Comparison of ENCODE assay signal across 33 cellular contexts in the genomic region with DNA sequence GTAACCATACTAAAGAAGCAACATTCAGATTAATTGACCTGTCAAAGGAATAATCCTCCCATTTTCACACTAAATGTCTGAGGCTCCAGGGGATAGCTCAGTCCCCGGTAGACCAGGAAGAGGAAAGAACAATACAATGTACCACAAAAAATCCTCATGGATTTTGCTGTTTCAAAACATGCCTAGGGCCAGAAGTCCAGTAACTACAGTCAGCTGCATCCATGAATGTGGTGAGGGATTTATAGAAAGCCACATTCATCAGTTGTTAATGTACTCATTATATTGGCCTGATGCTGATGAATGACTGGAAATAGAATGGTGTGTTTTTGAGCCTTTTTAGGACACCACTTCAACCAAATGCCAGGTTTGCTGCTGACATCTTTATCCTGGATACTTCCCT.
"Had no signal": no experiment of that assay in that cellular context is flagged by ENCODE, and none has a peak within 500 bp of the region (broad histone marks: within the 10 kb centered on the region; RNA-seq: fewer than 3 reads in every experiment).

No MANE protein-coding gene starts in this region.

- H3K4me3 Mint-ChIP-seq: activated B cell treated with CpG ODN at 0.5 μM for 24 hours; activated CD8-positive, alpha-beta T cell treated with anti-CD3 and anti-CD28 coated beads for 36 hours; activated naive CD4-positive, alpha-beta T cell treated with anti-CD3 and anti-CD28 coated beads, Interleukin-2, amount 10 ng/mL, durations not matched to agents 7 days and 5 days; activated naive CD8-positive, alpha-beta T cell treated with anti-CD3 and anti-CD28 coated beads, Interleukin-2, amount 10 ng/mL, durations not matched to agents 7 days and 5 days; activated T-helper 1 cell treated with anti-CD3 and anti-CD28 coated beads, Interleukin-12 subunit alpha, Interleukin-12 subunit beta, Interleukin-2, Interleukin-4 antibody, amounts not matched to agents 30 ng/mL and 10 ng/mL and 1 ng/mL, durations not matched to agents 14 hours and 24 hours and 36 hours; brain; central memory CD8-positive, alpha-beta T cell; endodermal cell; T-helper 17 cell; T-helper 2 cell treated with Interferon-gamma antibody and Interleukin-4, amounts not matched to agents 5 μg/mL and 100 μg/mL, for 36 hours had no signal

- H3K9me3 ChIP-seq: ascending aorta, esophagus muscularis mucosa, gastroesophageal sphincter, heart right ventricle had no signal

- H3K27ac ChIP-seq: ascending aorta, esophagus muscularis mucosa, foreskin keratinocyte, gastroesophageal sphincter, heart right ventricle, hepatocyte, WERI-Rb-1 had no signal

- H3K36me3 ChIP-seq: ascending aorta, esophagus muscularis mucosa, gastroesophageal sphincter, heart right ventricle, WERI-Rb-1 had no signal

- H3K4me1 Mint-ChIP-seq: brain, T-helper 17 cell had no signal

- H3K27me3 ChIP-seq: ascending aorta, esophagus muscularis mucosa, heart right ventricle had no signal

- ATAC-seq: activated CD4-positive, CD25-positive, alpha-beta regulatory T cell treated with anti-CD3 and anti-CD28 coated beads, Interleukin-2, amount 50 U/mL, for 24 hours; activated CD8-positive, alpha-beta T cell treated with anti-CD3 and anti-CD28 coated beads for 36 hours; activated naive CD4-positive, alpha-beta T cell treated with anti-CD3 and anti-CD28 coated beads, Interleukin-2, amount 50 U/mL, for 72 hours; foreskin keratinocyte; gastroesophageal sphincter; heart right ventricle; T-helper 17 cell had no signal

- H3K4me3 ChIP-seq: ascending aorta, esophagus muscularis mucosa, gastroesophageal sphincter, heart right ventricle, hepatocyte had no signal

- H3K4me1 ChIP-seq: ascending aorta, esophagus muscularis mucosa, foreskin keratinocyte, gastroesophageal sphincter had no signal

- H3K27ac Mint-ChIP-seq: activated B cell treated with CpG ODN at 0.5 μM for 24 hours; activated CD8-positive, alpha-beta T cell treated with anti-CD3 and anti-CD28 coated beads for 36 hours; activated naive CD4-positive, alpha-beta T cell treated with anti-CD3 and anti-CD28 coated beads, Interleukin-2, amount 10 ng/mL, durations not matched to agents 7 days and 5 days; activated naive CD4-positive, alpha-beta T cell treated with anti-CD3 and anti-CD28 coated beads, Interleukin-2, amount 50 U/mL, for 72 hours; activated naive CD8-positive, alpha-beta T cell treated with anti-CD3 and anti-CD28 coated beads, Interleukin-2, amount 10 ng/mL, durations not matched to agents 7 days and 5 days; activated T-helper 1 cell treated with anti-CD3 and anti-CD28 coated beads, Interleukin-12 subunit alpha, Interleukin-12 subunit beta, Interleukin-2, Interleukin-4 antibody, amounts not matched to agents 30 ng/mL and 10 ng/mL and 1 ng/mL, durations not matched to agents 14 hours and 24 hours and 36 hours; activated T-helper 2 cell treated with anti-CD3 and anti-CD28 coated beads, Interferon-gamma antibody, Interleukin-2, Interleukin-4, amounts not matched to agents 10 μg/mL and 5 μg/mL and 100 μg/mL, durations not matched to agents 14 hours and 24 hours and 36 hours; brain; T-helper 17 cell; T-helper 2 cell treated with Interferon-gamma antibody and Interleukin-4, amounts not matched to agents 5 μg/mL and 100 μg/mL, for 36 hours had no signal

- H3K36me3 Mint-ChIP-seq: activated naive CD4-positive, alpha-beta T cell treated with anti-CD3 and anti-CD28 coated beads, Interleukin-2, amount 10 ng/mL, durations not matched to agents 7 days and 5 days; brain had no signal

- H3K27me3 Mint-ChIP-seq: activated B cell treated with CpG ODN at 0.5 μM for 24 hours; activated CD8-positive, alpha-beta T cell treated with anti-CD3 and anti-CD28 coated beads for 36 hours; central memory CD8-positive, alpha-beta T cell had no signal

- H3K9me3 Mint-ChIP-seq: activated naive CD4-positive, alpha-beta T cell treated with anti-CD3 and anti-CD28 coated beads, Interleukin-2, amount 10 ng/mL, durations not matched to agents 7 days and 5 days; activated T-helper 2 cell treated with anti-CD3 and anti-CD28 coated beads, Interferon-gamma antibody, Interleukin-2, Interleukin-4, amounts not matched to agents 10 μg/mL and 5 μg/mL and 100 μg/mL, durations not matched to agents 14 hours and 24 hours and 36 hours; central memory CD8-positive, alpha-beta T cell; endodermal cell had no signal

- DNase-seq: activated B cell treated with CpG ODN at 0.5 μM for 24 hours; activated CD4-positive, alpha-beta T cell treated with anti-CD3 and anti-CD28 coated beads for 48 hours; activated CD4-positive, alpha-beta T cell treated with anti-CD3 and anti-CD28 coated beads, Interleukin-2, amount 50 U/mL, for 1 hour; activated CD4-positive, alpha-beta T cell treated with anti-CD3 and anti-CD28 coated beads, Interleukin-2, amount 50 U/mL, for 48 hours; activated CD8-positive, alpha-beta memory T cell treated with anti-CD3 and anti-CD28 coated beads for 24 hours; activated CD8-positive, alpha-beta T cell treated with anti-CD3 and anti-CD28 coated beads for 36 hours; activated effector memory CD4-positive, alpha-beta T cell treated with anti-CD3 and anti-CD28 coated beads, Interleukin-2, amount 50 U/mL, for 16 hours; activated naive CD4-positive, alpha-beta T cell treated with anti-CD3 and anti-CD28 coated beads, Interleukin-2, amount 10 ng/mL, durations not matched to agents 7 days and 5 days; activated naive CD8-positive, alpha-beta T cell treated with anti-CD3 and anti-CD28 coated beads, Interleukin-2, amount 10 ng/mL, durations not matched to agents 7 days and 5 days; activated T-cell treated with anti-CD3 and anti-CD28 coated beads, Interleukin-2, amount 50 U/mL, for 1 hour; activated T-cell treated with anti-CD3 and anti-CD28 coated beads, Interleukin-2, amount 50 U/mL, for 48 hours; cortex of kidney; dermis blood vessel endothelial cell; effector CD8-positive, alpha-beta T cell; endodermal cell; erythroblast; foreskin keratinocyte; heart right ventricle; T-helper 1 cell; T-helper 17 cell; T1000; WERI-Rb-1 had no signal
